11 cellular contexts compared by ENCODE assay signal in the genomic region with DNA sequence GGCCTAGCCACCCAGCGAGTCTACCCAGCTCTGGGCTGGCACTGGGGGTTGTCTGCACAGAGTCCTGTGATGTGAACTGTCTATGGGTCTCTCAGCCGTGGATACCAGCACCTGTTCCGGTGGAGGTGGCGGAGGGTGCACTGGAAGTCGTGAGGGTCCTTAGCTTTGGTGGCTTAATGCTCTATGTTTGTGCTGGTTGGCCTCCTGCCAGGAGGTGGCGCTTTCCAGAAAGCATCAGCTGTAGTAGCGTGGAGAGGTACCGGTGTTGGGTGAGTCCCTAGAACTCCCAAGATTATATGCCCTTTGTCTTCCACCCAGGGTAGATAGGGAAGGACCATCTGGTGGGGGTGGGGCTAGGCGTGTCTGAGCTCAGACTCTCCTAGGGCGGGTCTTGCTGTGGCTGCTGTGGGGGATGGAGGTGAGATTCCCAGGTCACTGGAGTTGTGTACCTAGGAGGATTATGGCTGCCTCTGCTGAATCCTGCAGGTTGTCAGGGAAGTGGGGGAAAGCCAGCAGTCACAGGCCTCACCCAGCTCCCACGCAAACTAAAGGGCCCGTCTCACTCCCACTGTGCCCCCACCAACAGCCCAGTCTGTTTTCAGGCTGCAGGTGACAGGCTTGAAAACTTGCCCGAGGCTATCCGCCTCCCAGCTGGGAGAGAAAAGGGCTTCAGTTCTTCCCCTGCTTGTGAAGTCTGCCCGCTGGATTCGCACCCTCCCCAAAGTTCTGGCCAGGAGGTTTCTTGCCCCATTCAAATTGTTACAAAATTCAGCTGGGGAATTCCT. TPM values are rescaled to one million over a fixed set of nuclear protein-coding genes. Genes with fewer than 3 reads are reported as not detected.
A peak's percentile ranks its signal among the peaks of the same experiment; 100 is the strongest.
DNase-seq lines count a peak whose midpoint lies in the region; FAIRE-seq and TF ChIP-seq lines count a peak whose summit lies in the region.
"Not testable (repeated sequence)": the region's sequence is repeated elsewhere in the genome, so short reads cannot be mapped to it uniquely, and the experiment has no call there.
"Had no signal": no experiment of that assay in that cellular context is flagged by ENCODE, and none has a peak within 500 bp of the region (broad histone marks: within the 10 kb centered on the region; RNA-seq: fewer than 3 reads in every experiment).

No MANE protein-coding gene starts in this region.

- H3K4me3 Mint-ChIP-seq in activated CD4-positive, alpha-beta memory T cell treated with anti-CD3 and anti-CD28 coated beads for 36 hours = not testable (repeated sequence)

- not testable (repeated sequence) for H3K4me1 Mint-ChIP-seq in activated CD4-positive, alpha-beta memory T cell treated with anti-CD3 and anti-CD28 coated beads for 36 hours (ENCODE audit: low read depth)

- intact Hi-C loops in activated CD4-positive, alpha-beta memory T cell treated with anti-CD3 and anti-CD28 coated beads for 36 hours (cut with micrococcal nuclease) = not testable (repeated sequence)

- not testable (repeated sequence) for H3K27ac Mint-ChIP-seq in activated CD4-positive, alpha-beta memory T cell treated with anti-CD3 and anti-CD28 coated beads for 36 hours

- not testable (repeated sequence) for H3K9me3 Mint-ChIP-seq in activated CD4-positive, alpha-beta memory T cell treated with anti-CD3 and anti-CD28 coated beads for 36 hours

- POLR2A ChIA-PET in activated CD4-positive, alpha-beta memory T cell treated with anti-CD3 and anti-CD28 coated beads for 36 hours (lab: Charles Lee) = not testable (repeated sequence)

- H3K4me3 ChIP-seq in astrocyte of the spinal cord (ENCODE audit: low read depth, low read length) = not testable (repeated sequence)

- CTCF ChIA-PET in activated CD4-positive, alpha-beta memory T cell treated with anti-CD3 and anti-CD28 coated beads for 36 hours (lab: Charles Lee) = interaction anchor here (0.7 to 2.8 kb wide), 23 partner anchors 9 to 393 kb away, joined by 3 to 16 read pairs (median 3); no protein-coding TSS in a partner anchor

- not testable (repeated sequence) for H3K36me3 Mint-ChIP-seq in activated CD4-positive, alpha-beta memory T cell treated with anti-CD3 and anti-CD28 coated beads for 36 hours

- TF ChIP-seq CTCF in 22Rv1 (IDR thresholded peaks at IDR 0.05) = peak; percentile 47
- peak; percentile 19 for TF ChIP-seq CTCF in astrocyte of the spinal cord (IDR thresholded peaks at IDR 0.05; ENCODE audit: low read depth, low read length)

- not testable (repeated sequence) for TF ChIP-seq POLR2A in GM12891 (IDR thresholded peaks at IDR 0.05; ENCODE audit: low read depth, low read length)

- H3K27me3 Mint-ChIP-seq in activated CD4-positive, alpha-beta memory T cell treated with anti-CD3 and anti-CD28 coated beads for 36 hours = not testable (repeated sequence)

- in situ Hi-C loops in astrocyte of the spinal cord (cut with HindIII; ENCODE audit: low sequenced_read_pairs) = not testable (repeated sequence)

- peak; percentile 69 for FAIRE-seq in GM12891 (lab: Jason Lieb, UNC)

- not testable (repeated sequence) for DNase-seq in GM12891 (ENCODE audit: insufficient read length, low spot score); astrocyte of the spinal cord (ENCODE audit: low read depth, low spot score)
- DNase-seq in NCI-H1417 (lab: John Stamatoyannopoulos, UW) (peak; percentile 16 to 68 (median 43)), SIG-M5 treated with dmso at 0.1 percent for 504 hours (lab: John Stamatoyannopoulos, UW; ENCODE audit: unreplicated experiment) (peak; percentile 46), islet precursor cell (peak; percentile 64)
- peak; percentile 72 for DNase-seq in activated CD4-positive, alpha-beta memory T cell treated with anti-CD3 and anti-CD28 coated beads for 36 hours
- DNase-seq in stimulated activated CD4-positive, alpha-beta T cell treated with anti-CD3 and anti-CD28 coated beads, Interleukin-15, amount 100 ng/mL, for 48 hours (ENCODE audit: low read depth in 2 of 2) = peak; percentile 36 to 41

- H3K27ac ChIP-seq in 22Rv1 = not testable (repeated sequence)

RNA-seq across cellular contexts. Expression of a gene that starts 37.6 kb away (rescaled TPM):
- polyA plus RNA-seq in GM12891 (2012; ENCODE audit: low read depth, missing spikeins) = not detected
- total RNA-seq in activated CD4-positive, alpha-beta memory T cell treated with anti-CD3 and anti-CD28 coated beads for 36 hours = not detected
- total RNA-seq: IMR-90, renal cortical epithelial cell, thoracic aorta had no signal
- polyA plus RNA-seq: IMR-90 had no signal
